In genomic region chr14:68229423-68229831, GRCh38 we compare ENCODE assay signal across 28 cellular contexts.
DNase-seq lines count a peak whose midpoint lies in the region; ATAC-seq, FAIRE-seq and TF ChIP-seq lines count a peak whose summit lies in the region.
"Had no signal": no experiment of that assay in that cellular context is flagged by ENCODE, and none has a peak within 500 bp of the region (broad histone marks: within the 10 kb centered on the region; RNA-seq: fewer than 3 reads in every experiment).

No MANE protein-coding gene starts in this region.

- H3K4me1 Mint-ChIP-seq in activated CD4-positive, alpha-beta memory T cell treated with anti-CD3 and anti-CD28 coated beads for 36 hours (ENCODE audit: low read depth): peaks cover 22% of the 10 kb centered on the region
- H3K4me1 Mint-ChIP-seq in activated CD4-positive, alpha-beta memory T cell treated with anti-CD3 and anti-CD28 coated beads, Interleukin-2, amount 10 ng/mL, durations not matched to agents 7 days and 5 days: peaks cover 2% of the 10 kb centered on the region

- H3K9me3 ChIP-seq in A549 (peaks cover 37% of the 10 kb centered on the region), Panc1 (ENCODE audit: control insufficient read depth, insufficient read depth, low read depth, low read length) (0 out of 2 replicates have a peak, but pooled peaks cover 3% of the 10 kb centered on the region), right lobe of liver (no peaks in the 10 kb centered on the region)
- H3K9me3 ChIP-seq: breast epithelium, heart right ventricle, MG63, right atrium auricular region, SJSA1 had no signal

- H3K4me3 ChIP-seq in A549 (no peak overlapping the region), Panc1 (ENCODE audit: low read depth in 2 of 2, low read length in 2 of 2) (no peak overlapping the region), right lobe of liver (no peak overlapping the region)
- H3K4me3 ChIP-seq: breast epithelium, GM23248, heart right ventricle, MG63, right atrium auricular region, SJSA1, smooth muscle cell had no signal

- in situ Hi-C loops in Panc1 (cut with HindIII; ENCODE audit: low pct_unique_long_range_greater_than_20kb, low sequenced_read_pairs): no loop called here

- intact Hi-C loops in activated CD4-positive, alpha-beta memory T cell treated with anti-CD3 and anti-CD28 coated beads for 36 hours (cut with micrococcal nuclease): loop anchor here (1.0 kb wide), 1 partner anchor 47 kb away; no protein-coding TSS in a partner anchor
- intact Hi-C loops in Panc1 (cut with micrococcal nuclease; ENCODE audit: unreplicated experiment) (no loop called here), right lobe of liver (cut with DNase I) (no loop called here)

- no peak for TF ChIP-seq RAD21 in A549 (conservative IDR thresholded peaks at IDR 0.05 in 1 of 2, IDR thresholded peaks at IDR 0.05 in 1 of 2)

- H3K4me3 Mint-ChIP-seq in activated CD4-positive, alpha-beta memory T cell treated with anti-CD3 and anti-CD28 coated beads for 36 hours: no peak overlapping the region
- H3K4me3 Mint-ChIP-seq in activated CD4-positive, alpha-beta memory T cell treated with anti-CD3 and anti-CD28 coated beads, Interleukin-2, amount 10 ng/mL, durations not matched to agents 7 days and 5 days: no peak overlapping the region
- H3K4me3 Mint-ChIP-seq: mesothelial cell of epicardium, type B pancreatic cell had no signal

- no peak for TF ChIP-seq CTCF in A549 (IDR thresholded peaks at IDR 0.05)
- TF ChIP-seq CTCF in Panc1 (IDR thresholded peaks at IDR 0.05): no peak
- no peak for TF ChIP-seq CTCF in right lobe of liver (IDR thresholded peaks at IDR 0.05)

- H3K27ac ChIP-seq in A549 (peak overlapping the region; percentile 95 to 96), Panc1 (ENCODE audit: low read length) (peak overlapping the region; percentile 93), right lobe of liver (peak overlapping the region; percentile 1 to 93 (median 49))
- H3K27ac ChIP-seq: GM23248, heart right ventricle, right atrium auricular region had no signal

- no peak overlapping the region for H3K4me2 ChIP-seq in A549
- H3K4me2 ChIP-seq: smooth muscle cell had no signal

- POLR2A ChIA-PET in activated CD4-positive, alpha-beta memory T cell treated with anti-CD3 and anti-CD28 coated beads for 36 hours (lab: Charles Lee): no interaction called here
- POLR2A ChIA-PET in activated CD4-positive, alpha-beta memory T cell treated with anti-CD3 and anti-CD28 coated beads, Interleukin-2, amount 10 ng/mL, durations not matched to agents 7 days and 5 days (lab: Charles Lee): no interaction called here
- POLR2A ChIA-PET in A549 (lab: Yijun Ruan, JAX) (interaction anchor here (0.9 kb wide), 1 partner anchor 89 kb away, joined by 3 read pairs; no protein-coding TSS in a partner anchor), Panc1 (lab: Charles Lee) (no interaction called here)

- H3K4me1 ChIP-seq in A549: peaks cover 44% of the 10 kb centered on the region
- H3K4me1 ChIP-seq in Panc1 (ENCODE audit: control insufficient read depth, insufficient read depth, low read length): peaks cover 32% of the 10 kb centered on the region
- H3K4me1 ChIP-seq in right lobe of liver: peaks cover 0 to 49% (median 14%) of the 10 kb centered on the region in 4 donors

- TF ChIP-seq POLR2A in A549 (IDR thresholded peaks at IDR 0.05; ENCODE audit: low read length) (no peak), right lobe of liver (IDR thresholded peaks at IDR 0.05) (no peak), GM18505 (IDR thresholded peaks at IDR 0.05; ENCODE audit: borderline replicate concordance, extremely low read depth, insufficient read depth, insufficient read length) (no peak)

- FAIRE-seq in A549 (lab: Jason Lieb, UNC): no peak
- FAIRE-seq: A204.1, colon, endothelial cell of umbilical vein, frontal cortex, kidney had no signal

- no peaks in the 10 kb centered on the region for H3K9me3 Mint-ChIP-seq in activated CD4-positive, alpha-beta memory T cell treated with anti-CD3 and anti-CD28 coated beads for 36 hours
- no peaks in the 10 kb centered on the region for H3K9me3 Mint-ChIP-seq in activated CD4-positive, alpha-beta memory T cell treated with anti-CD3 and anti-CD28 coated beads, Interleukin-2, amount 10 ng/mL, durations not matched to agents 7 days and 5 days
- H3K9me3 Mint-ChIP-seq: type B pancreatic cell had no signal

- no peak overlapping the region for H3K27ac Mint-ChIP-seq in activated CD4-positive, alpha-beta memory T cell treated with anti-CD3 and anti-CD28 coated beads for 36 hours
- no peak overlapping the region for H3K27ac Mint-ChIP-seq in activated CD4-positive, alpha-beta memory T cell treated with anti-CD3 and anti-CD28 coated beads, Interleukin-2, amount 10 ng/mL, durations not matched to agents 7 days and 5 days
- H3K27ac Mint-ChIP-seq: mesothelial cell of epicardium, type B pancreatic cell had no signal

- ATAC-seq in A549 (no peak), Panc1 (no peak), right lobe of liver (peak; percentile 56 to 72 (median 66)), GM18505 (IDR thresholded peaks at IDR 0.05; ENCODE audit: unreplicated experiment) (no peak)
- ATAC-seq: heart right ventricle had no signal

- H3K27me3 ChIP-seq in Panc1 (ENCODE audit: control insufficient read depth, insufficient read depth, low read length) (no peaks in the 10 kb centered on the region), right lobe of liver (no peaks in the 10 kb centered on the region)
- H3K27me3 ChIP-seq: breast epithelium, heart right ventricle, MG63, right atrium auricular region, SJSA1 had no signal

- BruUV-seq in Panc1 (replicated peaks; lab: Mats Ljungman, UMichigan): no TSS peak

- 91% methylated on average over 3 of the region's 3 CpGs for WGBS in A549 (ENCODE audit: missing lambda C conversion rate)
- 64% methylated on average over 3 of the region's 3 CpGs for WGBS in right lobe of liver (ENCODE audit: insufficient coverage, low coverage, low lambda C conversion rate, missing lambda C conversion rate)

- CTCF ChIA-PET in activated CD4-positive, alpha-beta memory T cell treated with anti-CD3 and anti-CD28 coated beads for 36 hours (lab: Charles Lee): interaction anchor here (1.0 to 1.1 kb wide), 2 partner anchors 19 to 561 kb away, joined by 3 read pairs; no protein-coding TSS in a partner anchor
- CTCF ChIA-PET in activated CD4-positive, alpha-beta memory T cell treated with anti-CD3 and anti-CD28 coated beads, Interleukin-2, amount 10 ng/mL, durations not matched to agents 7 days and 5 days (lab: Charles Lee): interaction anchor here (1.4 kb wide), 1 partner anchor 596 kb away, joined by 5 read pairs; no protein-coding TSS in a partner anchor
- CTCF ChIA-PET in A549 (lab: Yijun Ruan, JAX) (interaction anchor here (1.0 to 1.7 kb wide), 5 partner anchors 26 to 587 kb away, joined by 3 to 4 read pairs (median 3); no protein-coding TSS in a partner anchor), Panc1 (lab: Charles Lee) (no interaction called here)

- no peaks in the 10 kb centered on the region for H3K36me3 ChIP-seq in Panc1 (ENCODE audit: control insufficient read depth, insufficient read depth, low read length)
- no peaks in the 10 kb centered on the region for H3K36me3 ChIP-seq in right lobe of liver
- H3K36me3 ChIP-seq: breast epithelium, heart right ventricle, MG63, right atrium auricular region, SJSA1 had no signal

- TF ChIP-seq EP300 in A549 (IDR thresholded peaks at IDR 0.05): no peak

- no peaks in the 10 kb centered on the region for H3K27me3 Mint-ChIP-seq in activated CD4-positive, alpha-beta memory T cell treated with anti-CD3 and anti-CD28 coated beads for 36 hours
- no peaks in the 10 kb centered on the region for H3K27me3 Mint-ChIP-seq in activated CD4-positive, alpha-beta memory T cell treated with anti-CD3 and anti-CD28 coated beads, Interleukin-2, amount 10 ng/mL, durations not matched to agents 7 days and 5 days
- H3K27me3 Mint-ChIP-seq: type B pancreatic cell had no signal

- DNase-seq in activated CD4-positive, alpha-beta memory T cell treated with anti-CD3 and anti-CD28 coated beads for 36 hours: peak; percentile 29
- DNase-seq in activated CD4-positive, alpha-beta memory T cell treated with anti-CD3 and anti-CD28 coated beads, Interleukin-2, amount 10 ng/mL, durations not matched to agents 7 days and 5 days: no peak
- DNase-seq in A549 (ENCODE audit: low read depth in 1 of 2, low spot score in 1 of 2) (no peak), Panc1 (ENCODE audit: low read depth, low spot score) (no peak), right lobe of liver (peak in 1 of 3 donors; percentile 74), EL (no peak), NCI-H524 (lab: John Stamatoyannopoulos, UW) (no peak)
- DNase-seq: GM23248, heart right ventricle, KG1, kidney, MG63, NCI-H1105 treated with DMSO at 0.1 percent for 48 hours, NCI-H187 treated with DMSO at 0.1 percent for 48 hours, NCI-H2171, NCI-H510A, RPMI8226 had no signal

- H3K36me3 Mint-ChIP-seq in activated CD4-positive, alpha-beta memory T cell treated with anti-CD3 and anti-CD28 coated beads for 36 hours: no peaks in the 10 kb centered on the region
- H3K36me3 Mint-ChIP-seq in activated CD4-positive, alpha-beta memory T cell treated with anti-CD3 and anti-CD28 coated beads, Interleukin-2, amount 10 ng/mL, durations not matched to agents 7 days and 5 days (ENCODE audit: low read depth): no peaks in the 10 kb centered on the region
- H3K36me3 Mint-ChIP-seq: mesothelial cell of epicardium had no signal

TF ChIP-seq in A549, 52 proteins besides CTCF, POLR2A, EP300 and RAD21:
- TF ChIP-seq NPAS2 (CRISPR knock-in tag; IDR thresholded peaks at IDR 0.05; ENCODE audit: borderline replicate concordance) (no peak), RCOR1 (IDR thresholded peaks at IDR 0.05; ENCODE audit: low read depth, low read length) (no peak)

Comparison
In these comparisons a context has a peak if more than half of its experiments do, and no peak if none do; other contexts are left out.
1. ATAC-seq: peak in right lobe of liver (4 of 4); none in A549 (0 of 2), Panc1 (single experiment) and GM18505 (single experiment).
2. Peak in every context shown above with its lines, with median percentiles within 50 percentile points of each other: H3K27ac ChIP-seq.